ENCODE assay signal across 13 cellular contexts in the genomic region with DNA sequence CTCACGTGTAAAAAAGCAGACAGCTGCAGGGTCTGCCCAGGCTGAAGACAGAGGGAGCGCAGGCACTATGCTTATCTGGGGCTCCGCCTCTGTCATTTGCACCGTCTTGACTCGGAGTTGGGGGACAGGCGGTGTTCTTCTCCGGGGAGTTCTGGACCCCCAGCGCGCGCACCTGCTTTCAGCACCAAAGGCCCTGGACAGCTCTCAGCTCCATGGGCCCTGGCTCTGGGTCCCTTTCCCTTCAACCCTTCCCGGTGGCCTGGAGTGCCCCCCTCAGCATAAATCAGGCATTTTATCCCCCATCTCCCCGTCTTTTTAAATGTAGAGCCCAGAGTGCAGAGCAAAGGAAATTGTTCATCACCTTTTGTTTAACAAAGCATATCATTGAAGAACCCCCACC. TPM values are rescaled to one million over a fixed set of nuclear protein-coding genes. Genes with fewer than 3 reads are reported as not detected.
DNase-seq lines count a peak whose midpoint lies in the region; ATAC-seq, FAIRE-seq and TF ChIP-seq lines count a peak whose summit lies in the region.
"Had no signal": no experiment of that assay in that cellular context is flagged by ENCODE, and none has a peak within 500 bp of the region (broad histone marks: within the 10 kb centered on the region; RNA-seq: fewer than 3 reads in every experiment).

No MANE protein-coding gene starts in this region.

- H2BK120ac ChIP-seq in H1 (replicated peaks; ENCODE audit: low read depth, low read length) = no peak overlapping the region

- peak; percentile 37 for DNase-seq in activated naive CD4-positive, alpha-beta T cell treated with anti-CD3 and anti-CD28 coated beads for 36 hours
- DNase-seq in activated naive CD4-positive, alpha-beta T cell treated with anti-CD3 and anti-CD28 coated beads, Interleukin-2, amount 50 U/mL, for 16 hours = no peak
- DNase-seq in NCI-H2227 (lab: John Stamatoyannopoulos, UW; ENCODE audit: unreplicated experiment) (peak; percentile 21), H1 (ENCODE audit: low read depth in 1 of 2, low spot score in 2 of 2) (peak in 1 of 2 experiments; percentile 90), GM19239 (ENCODE audit: insufficient read length, low spot score) (no peak)
- DNase-seq in stimulated activated CD8-positive, alpha-beta memory T cell treated with anti-CD3 and anti-CD28 coated beads, Interleukin-4, amount 100 ng/mL, for 48 hours = peak; percentile 26
- DNase-seq: activated CD4-positive, CD25-positive, alpha-beta regulatory T cell treated with anti-CD3 and anti-CD28 coated beads, Interleukin-2, amount 50 U/mL, for 72 hours; amniotic stem cell; CD4-positive, alpha-beta T cell; NK-92 treated with Interleukin-12 subunit alpha and Interleukin-12 subunit beta, amount 100 ng/mL, for 24 hours had no signal

- no peak overlapping the region for H3K27ac Mint-ChIP-seq in activated naive CD4-positive, alpha-beta T cell treated with anti-CD3 and anti-CD28 coated beads for 36 hours
- H3K27ac Mint-ChIP-seq: CD4-positive, alpha-beta T cell; natural killer cell treated with Interleukin-12 subunit alpha and Interleukin-12 subunit beta and Interleukin-15 and Interleukin-18, amount 100 ng/mL, for 72 hours had no signal

- intact Hi-C loops in activated naive CD4-positive, alpha-beta T cell treated with anti-CD3 and anti-CD28 coated beads for 36 hours (cut with micrococcal nuclease) = no loop called here

- no peak for TF ChIP-seq EP300 in H1 (IDR thresholded peaks at IDR 0.05; ENCODE audit: borderline replicate concordance in 1 of 2, low read depth in 2 of 2, low read length in 2 of 2)

- H3K4me3 Mint-ChIP-seq in activated naive CD4-positive, alpha-beta T cell treated with anti-CD3 and anti-CD28 coated beads for 36 hours = no peak overlapping the region
- H3K4me3 Mint-ChIP-seq: CD4-positive, alpha-beta T cell; natural killer cell treated with Interleukin-12 subunit alpha and Interleukin-12 subunit beta and Interleukin-15 and Interleukin-18, amount 100 ng/mL, for 72 hours had no signal

- no peaks in the 10 kb centered on the region for H3K79me1 ChIP-seq in H1 (ENCODE audit: low read depth, low read length)

- H3K4me1 ChIP-seq in H1 (replicated peaks in 1 of 4; ENCODE audit: control insufficient read depth in 3 of 4, insufficient read depth in 4 of 4, low read length in 3 of 4) = peaks cover 4 to 21% (median 10%) of the 10 kb centered on the region in 4 experiments

- H3K4me2 ChIP-seq in H1 (ENCODE audit: insufficient read depth in 1 of 2, low read depth in 2 of 2, low read length in 2 of 2) = peak overlapping the region; percentile 87 to 91; a peak in 3 of 4 replicates

- no peak overlapping the region for H2BK20ac ChIP-seq in H1 (ENCODE audit: low read length)

- H3K27ac ChIP-seq in H1 (ENCODE audit: low read depth, low read length) = no peak overlapping the region

- H3K27me3 Mint-ChIP-seq in activated naive CD4-positive, alpha-beta T cell treated with anti-CD3 and anti-CD28 coated beads for 36 hours (ENCODE audit: low read depth) = peaks cover 44% of the 10 kb centered on the region

- H3K36me3 ChIP-seq in H1 (ENCODE audit: control insufficient read depth in 2 of 4, insufficient read depth in 4 of 4, low read length in 3 of 4) = no peaks in the 10 kb centered on the region

- H3K36me3 Mint-ChIP-seq in activated naive CD4-positive, alpha-beta T cell treated with anti-CD3 and anti-CD28 coated beads for 36 hours (ENCODE audit: low read depth) = no peaks in the 10 kb centered on the region
- H3K36me3 Mint-ChIP-seq: natural killer cell treated with Interleukin-12 subunit alpha and Interleukin-12 subunit beta and Interleukin-15 and Interleukin-18, amount 100 ng/mL, for 72 hours had no signal

- WGBS in H1 (ENCODE audit: extremely low coverage in 1 of 2, insufficient coverage in 1 of 2, insufficient read length in 1 of 2, insufficient replicate concordance in 2 of 2, low coverage in 1 of 2, low lambda C conversion rate in 2 of 2, missing lambda C conversion rate in 1 of 2), 2 experiments = 9% methylated on average over 12 of the region's 12 CpGs; no CpG with 5 or more reads in 1 of the 2 experiments

- CTCF ChIA-PET in activated naive CD4-positive, alpha-beta T cell treated with anti-CD3 and anti-CD28 coated beads for 36 hours (lab: Charles Lee) = interaction anchor here (0.8 kb wide), 1 partner anchor 161 kb away, joined by 3 read pairs; no protein-coding TSS in a partner anchor
- CTCF ChIA-PET in H1 (lab: Charles Lee; ENCODE audit: partially characterized antibody) = interaction anchor here (0.8 to 12.5 kb wide), 28 partner anchors 11 to 397 kb away, joined by 3 to 246 read pairs (median 4); no protein-coding TSS in a partner anchor

- ATAC-seq in GM21619 (IDR thresholded peaks at IDR 0.05; ENCODE audit: unreplicated experiment) (no peak), HG03342 (IDR thresholded peaks at IDR 0.05; ENCODE audit: unreplicated experiment) (no peak)
- ATAC-seq: natural killer cell treated with Interleukin-12 subunit alpha and Interleukin-12 subunit beta and Interleukin-15 and Interleukin-18, amount 100 ng/mL, for 72 hours had no signal

- peaks cover 7% of the 10 kb centered on the region for H3K23me2 ChIP-seq in H1 (ENCODE audit: low read depth, low read length)

- no peak for TF ChIP-seq POLR2A in H1 (IDR thresholded peaks at IDR 0.05; ENCODE audit: control extremely low read depth in 1 of 2, low read depth in 2 of 2, low read length in 2 of 2)

- peaks cover 4 to 7% of the 10 kb centered on the region in 2 experiments for H4K20me1 ChIP-seq in H1 (replicated peaks in 1 of 2; ENCODE audit: control insufficient read depth in 1 of 2, insufficient read depth in 2 of 2, low read length in 2 of 2)

- H4K8ac ChIP-seq in H1 (ENCODE audit: extremely low read depth, insufficient read depth, low read length) = no peak overlapping the region

- no peak overlapping the region for H4K91ac ChIP-seq in H1 (replicated peaks; ENCODE audit: insufficient read length, low read length)

- H3K4ac ChIP-seq in H1 (replicated peaks; ENCODE audit: insufficient read length, low read depth, low read length) = no peak overlapping the region

- TF ChIP-seq RAD21 in H1 (IDR thresholded peaks at IDR 0.05 in 1 of 2, conservative IDR thresholded peaks at IDR 0.05 in 1 of 2; ENCODE audit: low read depth in 2 of 2, low read length in 2 of 2) = peak; percentile 80 to 85

- no peaks in the 10 kb centered on the region for H3K9me3 Mint-ChIP-seq in activated naive CD4-positive, alpha-beta T cell treated with anti-CD3 and anti-CD28 coated beads for 36 hours
- H3K9me3 Mint-ChIP-seq: CD4-positive, alpha-beta T cell; natural killer cell treated with Interleukin-12 subunit alpha and Interleukin-12 subunit beta and Interleukin-15 and Interleukin-18, amount 100 ng/mL, for 72 hours had no signal

- H3K27me3 ChIP-seq in H1 (replicated peaks in 1 of 4; ENCODE audit: control insufficient read depth in 3 of 4, extremely low read depth in 1 of 4, insufficient read depth in 3 of 4, low read length in 3 of 4) = peaks cover 19 to 45% (median 36%) of the 10 kb centered on the region in 4 experiments

- H3K79me2 ChIP-seq in H1 (ENCODE audit: control insufficient read depth in 1 of 2, insufficient read depth in 2 of 2, low read length in 2 of 2) = no peaks in the 10 kb centered on the region

- H3K9ac ChIP-seq in H1 (replicated peaks in 1 of 4; ENCODE audit: extremely low read depth in 1 of 4, low read depth in 3 of 4, low read length in 3 of 4) = no peak overlapping the region

- peak overlapping the region in 1 of 4 experiments; percentile 77; a peak in 2 of 8 replicates for H3K4me3 ChIP-seq in H1 (ENCODE audit: extremely low read depth in 1 of 4, insufficient read depth in 2 of 4, low read depth in 3 of 4, low read length in 4 of 4)

- H3K9me3 ChIP-seq in H1 (ENCODE audit: insufficient read depth in 2 of 2, low read depth in 1 of 2, low read length in 1 of 2) = no peaks in the 10 kb centered on the region

- H3K23ac ChIP-seq in H1 (ENCODE audit: insufficient read length) = no peak overlapping the region

- FAIRE-seq in H1 (lab: Jason Lieb, UNC) (no peak), GM19239 (lab: Jason Lieb, UNC) (no peak)

- H3K18ac ChIP-seq in H1 (ENCODE audit: extremely low read depth, low read length) = no peak overlapping the region

- H2BK15ac ChIP-seq in H1 (ENCODE audit: low read length) = no peak overlapping the region

- peak; percentile 57 to 68 (median 64) for TF ChIP-seq CTCF in H1 (IDR thresholded peaks at IDR 0.05; ENCODE audit: control extremely low read depth in 1 of 3, insufficient read depth in 1 of 3, low read depth in 1 of 3, low read length in 3 of 3)

- H2BK12ac ChIP-seq in H1 (ENCODE audit: low read depth, low read length) = no peak overlapping the region

- no peak overlapping the region for H4K5ac ChIP-seq in H1 (ENCODE audit: insufficient read length, low read depth, low read length)

- H2AFZ ChIP-seq in H1 (ENCODE audit: low read length) = no peak overlapping the region

- H2AK5ac ChIP-seq in H1 (ENCODE audit: low read depth, low read length) = no peak overlapping the region

- H3K4me1 Mint-ChIP-seq in activated naive CD4-positive, alpha-beta T cell treated with anti-CD3 and anti-CD28 coated beads for 36 hours (ENCODE audit: low read depth) = peaks cover 8% of the 10 kb centered on the region

- H3K14ac ChIP-seq in H1 (ENCODE audit: insufficient read length) = no peak overlapping the region

- H2BK5ac ChIP-seq in H1 (ENCODE audit: low read depth, low read length) = no peak overlapping the region

- no peak overlapping the region for H3K56ac ChIP-seq in H1 (replicated peaks; ENCODE audit: insufficient read length, low read depth, low read length)

- POLR2A ChIA-PET in H1 (lab: Charles Lee; ENCODE audit: partially characterized antibody) = no interaction called here

TF ChIP-seq in H1, 55 proteins besides CTCF, POLR2A, EP300 and RAD21 (continues in another document):
- TF ChIP-seq, protein P1, sequence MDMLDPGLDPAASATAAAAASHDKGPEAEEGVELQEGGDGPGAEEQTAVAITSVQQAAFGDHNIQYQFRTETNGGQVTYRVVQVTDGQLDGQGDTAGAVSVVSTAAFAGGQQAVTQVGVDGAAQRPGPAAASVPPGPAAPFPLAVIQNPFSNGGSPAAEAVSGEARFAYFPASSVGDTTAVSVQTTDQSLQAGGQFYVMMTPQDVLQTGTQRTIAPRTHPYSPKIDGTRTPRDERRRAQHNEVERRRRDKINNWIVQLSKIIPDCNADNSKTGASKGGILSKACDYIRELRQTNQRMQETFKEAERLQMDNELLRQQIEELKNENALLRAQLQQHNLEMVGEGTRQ (IDR thresholded peaks at IDR 0.05; ENCODE audit: low read length) = no peak

RNA-seq across cellular contexts. Expression of a gene that starts 1.5 kb away (rescaled TPM):
- not detected for total RNA-seq in activated naive CD4-positive, alpha-beta T cell treated with anti-CD3 and anti-CD28 coated beads for 36 hours
- 0.06 and 0.11 TPM in 2 replicates for total RNA-seq in H1 (2021; fragmentation: NEBNext Ultra II Directional; extraction: Animal tissue kit (Norgen Biotek cat#: 25700))
- 0.20 and 0.33 TPM in 2 replicates for polyA plus RNA-seq in H1 (2011; rRNA removed)
- 0.10 TPM for polyA plus RNA-seq in H1 (2011; cell fraction: cytosol; rRNA removed)
- 0.39 TPM for polyA plus RNA-seq in H1 (2011; cell fraction: nucleus; rRNA removed)
- polyA plus RNA-seq in H1 (2012, experiment 1 of 2) = 0.30 to 0.90 TPM (median 0.61 TPM) in 4 replicates
- 0.10 TPM for polyA plus RNA-seq in H1 (2012, experiment 2 of 2)
- polyA plus RNA-seq in H1 (2013, experiment 1 of 2) = 0.26 TPM
- polyA plus RNA-seq in H1 (2013, experiment 2 of 2) = 0.22 TPM
- 0.28 and 0.63 TPM in 2 replicates for polyA minus RNA-seq in H1 (2011; rRNA and poly(A)+ RNA removed)
- polyA minus RNA-seq in H1 (2011; cell fraction: cytosol; rRNA and poly(A)+ RNA removed) = not detected
- polyA minus RNA-seq in H1 (2011; cell fraction: nucleus; rRNA and poly(A)+ RNA removed) = not detected
- total RNA-seq: natural killer cell treated with Interleukin-12 subunit alpha and Interleukin-12 subunit beta and Interleukin-15 and Interleukin-18, amount 100 ng/mL, for 72 hours had no signal

Comparison
In these comparisons a context has a peak if more than half of its experiments do, and no peak if none do; other contexts are left out.
1. DNase-seq: peak in activated naive CD4-positive, alpha-beta T cell treated with anti-CD3 and anti-CD28 coated beads for 36 hours (single experiment), NCI-H2227 (single experiment) and stimulated activated CD8-positive, alpha-beta memory T cell treated with anti-CD3 and anti-CD28 coated beads, Interleukin-4, amount 100 ng/mL, for 48 hours (single experiment); none in activated naive CD4-positive, alpha-beta T cell treated with anti-CD3 and anti-CD28 coated beads, Interleukin-2, amount 50 U/mL, for 16 hours (single experiment) and GM19239 (single experiment).